In the genomic region with DNA sequence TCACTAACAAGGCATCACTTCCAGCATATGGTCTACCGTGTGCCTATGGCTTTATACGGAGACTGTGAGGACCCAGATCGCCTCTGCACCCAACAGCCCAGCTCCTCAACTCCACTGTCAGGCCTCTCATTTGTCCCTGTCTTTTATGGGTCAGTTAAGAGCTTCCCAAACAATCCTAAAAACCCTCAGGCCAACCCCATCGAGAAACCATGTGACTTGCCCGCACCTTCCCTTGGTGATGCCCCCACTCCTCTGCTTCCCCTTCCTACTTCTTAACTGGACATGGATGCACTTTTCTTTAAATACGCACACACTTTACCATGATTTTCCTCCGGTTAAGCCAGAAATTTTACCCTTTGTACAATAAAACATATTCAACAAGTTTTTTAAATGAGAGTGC, we compare ENCODE assay signal across 13 cellular contexts. TPM values are rescaled to one million over a fixed set of nuclear protein-coding genes. Genes with fewer than 3 reads are reported as not detected.
DNase-seq lines count a peak whose midpoint lies in the region; ATAC-seq, FAIRE-seq and TF ChIP-seq lines count a peak whose summit lies in the region.
"Had no signal": no experiment of that assay in that cellular context is flagged by ENCODE, and none has a peak within 500 bp of the region (broad histone marks: within the 10 kb centered on the region; RNA-seq: fewer than 3 reads in every experiment).

No MANE protein-coding gene starts in this region.

- WGBS in A549 (ENCODE audit: missing lambda C conversion rate): 22% methylated on average over 7 of the region's 7 CpGs

- H3K4me3 Mint-ChIP-seq in MCF 10A (ENCODE audit: unreplicated experiment): peak overlapping the region; percentile 57
- H3K4me3 Mint-ChIP-seq: T-helper 2 cell treated with Interferon-gamma antibody and Interleukin-4, amounts not matched to agents 5 μg/mL and 100 μg/mL, for 36 hours had no signal

- H3K4me1 Mint-ChIP-seq in MCF 10A (ENCODE audit: insufficient read depth, unreplicated experiment): peaks cover 40% of the 10 kb centered on the region

- peaks cover 11% of the 10 kb centered on the region for H3K36me3 Mint-ChIP-seq in MCF 10A (ENCODE audit: insufficient read depth, unreplicated experiment)

- H3K27me3 ChIP-seq in HUES48 (ENCODE audit: control insufficient read depth, insufficient read depth, low read length) (no peaks in the 10 kb centered on the region), muscle layer of duodenum (ENCODE audit: low read depth, low read length) (no peaks in the 10 kb centered on the region)
- H3K27me3 ChIP-seq: testis had no signal

- POLR2A ChIA-PET in A549 (lab: Yijun Ruan, JAX): interaction anchor here (1.2 to 2.2 kb wide), 3 partner anchors 18 to 64 kb away, joined by 3 to 12 read pairs (median 3); partner anchors contain the start of gene BAIAP2L1
- POLR2A ChIA-PET in MCF 10A (lab: Yijun Ruan, JAX): interaction anchor here (0.7 to 5.4 kb wide), 12 partner anchors 17 to 102 kb away, joined by 3 to 51 read pairs (median 3); partner anchors contain the start of genes BAIAP2L1 and TECPR1

- no peak for TF ChIP-seq RAD21 in A549 (conservative IDR thresholded peaks at IDR 0.05 in 1 of 2, IDR thresholded peaks at IDR 0.05 in 1 of 2)

- H3K27ac ChIP-seq in A549 (peak overlapping the region; percentile 95 to 97), HUES48 (ENCODE audit: low read depth, low read length) (peak overlapping the region; percentile 60), muscle layer of duodenum (ENCODE audit: low read length) (peak overlapping the region; percentile 32)
- H3K27ac ChIP-seq: testis had no signal

- peak overlapping the region; percentile 87 for H3K4me2 ChIP-seq in A549

- H3K36me3 ChIP-seq in HUES48 (ENCODE audit: control insufficient read depth, insufficient read depth, low read length) (peaks cover 11% of the 10 kb centered on the region), muscle layer of duodenum (ENCODE audit: control insufficient read depth in 1 of 2, insufficient read depth in 2 of 2, low read length in 2 of 2) (no peaks in the 10 kb centered on the region)

- H3K4me1 ChIP-seq in A549 (peaks cover 74% of the 10 kb centered on the region), HUES48 (ENCODE audit: control insufficient read depth, insufficient read depth, low read length) (peaks cover 8% of the 10 kb centered on the region), muscle layer of duodenum (ENCODE audit: control insufficient read depth in 1 of 2, insufficient read depth in 2 of 2, low read length in 2 of 2) (no peaks in the 10 kb centered on the region)

- FAIRE-seq in A549 (lab: Jason Lieb, UNC): no peak

- BruUV-seq in MCF 10A (replicated peaks; lab: Mats Ljungman, UMichigan): TSS peak; percentile 20

- TF ChIP-seq CTCF in A549 (IDR thresholded peaks at IDR 0.05): no peak
- no peak for TF ChIP-seq CTCF in MCF 10A (IDR thresholded peaks at IDR 0.05; ENCODE audit: unreplicated experiment)

- CTCF ChIA-PET in A549 (lab: Yijun Ruan, JAX): interaction anchor here (0.7 to 6.1 kb wide), 7 partner anchors 13 to 61 kb away, joined by 3 to 31 read pairs (median 4); partner anchors contain the start of gene BAIAP2L1
- CTCF ChIA-PET in MCF 10A (lab: Yijun Ruan, JAX): interaction anchor here (0.6 to 1.2 kb wide), 3 partner anchors 60 to 219 kb away, joined by 3 to 5 read pairs (median 4); no protein-coding TSS in a partner anchor

- intact Hi-C loops in MCF 10A (cut with micrococcal nuclease): loop anchor here (1.0 to 5.0 kb wide), 2 partner anchors 17 to 63 kb away; no protein-coding TSS in a partner anchor

- ATAC-seq in A549 (peak; percentile 15 to 16; a peak in 3 of 6 replicates), HG03108 (IDR thresholded peaks at IDR 0.05; ENCODE audit: unreplicated experiment) (no peak)

- H3K27ac Mint-ChIP-seq in MCF 10A (ENCODE audit: low read depth, unreplicated experiment): peak overlapping the region; percentile 94
- H3K27ac Mint-ChIP-seq: T-helper 2 cell treated with Interferon-gamma antibody and Interleukin-4, amounts not matched to agents 5 μg/mL and 100 μg/mL, for 36 hours had no signal

- H3K9ac ChIP-seq in HUES48 (ENCODE audit: low read depth, low read length): no peak overlapping the region

- no peaks in the 10 kb centered on the region for H3K27me3 Mint-ChIP-seq in MCF 10A (ENCODE audit: insufficient read depth, unreplicated experiment)

- H3K9me3 ChIP-seq in A549: no peaks in the 10 kb centered on the region
- no peaks in the 10 kb centered on the region for H3K9me3 ChIP-seq in HUES48 (ENCODE audit: control insufficient read depth, insufficient read depth, low read length)
- no peaks in the 10 kb centered on the region for H3K9me3 ChIP-seq in muscle layer of duodenum (ENCODE audit: control insufficient read depth in 1 of 2, low read length in 2 of 2)
- H3K9me3 ChIP-seq: testis had no signal

- TF ChIP-seq POLR2A in A549 (IDR thresholded peaks at IDR 0.05; ENCODE audit: low read length): no peak

- no peak for TF ChIP-seq EP300 in A549 (IDR thresholded peaks at IDR 0.05)

- peak in 1 of 2 experiments; percentile 48 for DNase-seq in A549 (ENCODE audit: low read depth in 1 of 2, low spot score in 1 of 2)
- no peak for DNase-seq in MCF 10A (ENCODE audit: unreplicated experiment)
- no peak for DNase-seq in NCI-H2107 treated with DMSO at 0.1 percent for 48 hours (lab: John Stamatoyannopoulos, UW; ENCODE audit: unreplicated experiment)
- DNase-seq in GDM1 (lab: John Stamatoyannopoulos, UW): no peak
- no peak for DNase-seq in NCI-H446 (lab: John Stamatoyannopoulos, UW)
- DNase-seq: activated CD4-positive, alpha-beta T cell treated with anti-CD3 and anti-CD28 coated beads, Interleukin-2, amount 50 U/mL, for 4 hours; activated gamma-delta T cell; testis had no signal

- H3K4me3 ChIP-seq in A549 (peak overlapping the region; percentile 23), HUES48 (ENCODE audit: low read depth, low read length) (no peak overlapping the region), muscle layer of duodenum (ENCODE audit: low read depth in 1 of 2, low read length in 2 of 2) (no peak overlapping the region)
- H3K4me3 ChIP-seq: testis had no signal

- H3K9me3 Mint-ChIP-seq in MCF 10A (ENCODE audit: unreplicated experiment): no peaks in the 10 kb centered on the region
- H3K9me3 Mint-ChIP-seq: T-helper 2 cell treated with Interferon-gamma antibody and Interleukin-4, amounts not matched to agents 5 μg/mL and 100 μg/mL, for 36 hours had no signal

TF ChIP-seq in A549, 52 proteins besides CTCF, POLR2A, EP300 and RAD21 (continues in another document):
- no peak for TF ChIP-seq JUN (IDR thresholded peaks at IDR 0.05)
- TF ChIP-seq NR3C1 (IDR thresholded peaks at IDR 0.05): no peak
- no peak for TF ChIP-seq SREBF2 (IDR thresholded peaks at IDR 0.05)
- TF ChIP-seq, protein P1, sequence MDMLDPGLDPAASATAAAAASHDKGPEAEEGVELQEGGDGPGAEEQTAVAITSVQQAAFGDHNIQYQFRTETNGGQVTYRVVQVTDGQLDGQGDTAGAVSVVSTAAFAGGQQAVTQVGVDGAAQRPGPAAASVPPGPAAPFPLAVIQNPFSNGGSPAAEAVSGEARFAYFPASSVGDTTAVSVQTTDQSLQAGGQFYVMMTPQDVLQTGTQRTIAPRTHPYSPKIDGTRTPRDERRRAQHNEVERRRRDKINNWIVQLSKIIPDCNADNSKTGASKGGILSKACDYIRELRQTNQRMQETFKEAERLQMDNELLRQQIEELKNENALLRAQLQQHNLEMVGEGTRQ (IDR thresholded peaks at IDR 0.05): no peak
- TF ChIP-seq E2F6 (IDR thresholded peaks at IDR 0.05; ENCODE audit: borderline replicate concordance, low read depth): no peak
- no peak for TF ChIP-seq ELK1 (IDR thresholded peaks at IDR 0.05; ENCODE audit: low read depth, low read length)
- no peak for TF ChIP-seq NPAS2 (CRISPR knock-in tag; IDR thresholded peaks at IDR 0.05; ENCODE audit: borderline replicate concordance)
- TF ChIP-seq SMC3 (IDR thresholded peaks at IDR 0.05): no peak
- no peak for TF ChIP-seq RFX5 (IDR thresholded peaks at IDR 0.05)
- TF ChIP-seq, protein P2, sequence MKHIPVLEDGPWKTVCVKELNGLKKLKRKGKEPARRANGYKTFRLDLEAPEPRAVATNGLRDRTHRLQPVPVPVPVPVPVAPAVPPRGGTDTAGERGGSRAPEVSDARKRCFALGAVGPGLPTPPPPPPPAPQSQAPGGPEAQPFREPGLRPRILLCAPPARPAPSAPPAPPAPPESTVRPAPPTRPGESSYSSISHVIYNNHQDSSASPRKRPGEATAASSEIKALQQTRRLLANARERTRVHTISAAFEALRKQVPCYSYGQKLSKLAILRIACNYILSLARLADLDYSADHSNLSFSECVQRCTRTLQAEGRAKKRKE (CRISPR knock-in tag; IDR thresholded peaks at IDR 0.05; ENCODE audit: low read depth): no peak
- no peak for TF ChIP-seq ZC3H11A (IDR thresholded peaks at IDR 0.05)
- TF ChIP-seq GATA3 (IDR thresholded peaks at IDR 0.05; ENCODE audit: borderline replicate concordance): no peak
- no peak for TF ChIP-seq CEBPB (IDR thresholded peaks at IDR 0.05)
- no peak for TF ChIP-seq HOXB13 (CRISPR knock-in tag; IDR thresholded peaks at IDR 0.05; ENCODE audit: low read depth)
- TF ChIP-seq TP53 (CRISPR knock-in tag; IDR thresholded peaks at IDR 0.05): 0 out of 2 replicates have a peak, but pooled peaks have one; percentile 36
- TF ChIP-seq CHD2 (IDR thresholded peaks at IDR 0.05; ENCODE audit: low read length, partially characterized antibody): no peak
- TF ChIP-seq FOSB (CRISPR knock-in tag; IDR thresholded peaks at IDR 0.05): 0 out of 2 replicates have a peak, but pooled peaks have one; percentile 60

RNA-seq across cellular contexts. Expression of gene BAIAP2L1, which starts 46.8 kb away (rescaled TPM):
- polyA plus RNA-seq in A549 (2011; rRNA removed) (79.1 and 89.3 TPM in 2 replicates), A549 (2017; fragmentation: RNase III; extraction: RNeasy Plus Mini Kit Qiagen cat#74134 plus additional on column Dnase treatment) (39.4 to 45.9 TPM (median 40.4 TPM) in 3 replicates)
- 56.6 and 59.7 TPM in 2 replicates for polyA plus RNA-seq in A549 (2012; cell fraction: cytosol; rRNA removed)
- polyA plus RNA-seq in A549 (2012; cell fraction: nucleus; rRNA removed): 62.6 and 68.6 TPM in 2 replicates
- 57.4 and 62.0 TPM in 2 replicates for polyA minus RNA-seq in A549 (2011; rRNA and poly(A)+ RNA removed)
- 60.2 and 60.7 TPM in 2 replicates for total RNA-seq in MCF 10A (2022)
- polyA plus RNA-seq: neural cell had no signal

Comparison
In these comparisons a context has a peak if more than half of its experiments do, and no peak if none do; other contexts are left out.
1. H3K27ac ChIP-seq: peak in every context shown above with its lines; median percentile 96 in A549; 60 in HUES48; 32 in muscle layer of duodenum.